Comparison of ENCODE assay signal across 8 cellular contexts in the genomic region with DNA sequence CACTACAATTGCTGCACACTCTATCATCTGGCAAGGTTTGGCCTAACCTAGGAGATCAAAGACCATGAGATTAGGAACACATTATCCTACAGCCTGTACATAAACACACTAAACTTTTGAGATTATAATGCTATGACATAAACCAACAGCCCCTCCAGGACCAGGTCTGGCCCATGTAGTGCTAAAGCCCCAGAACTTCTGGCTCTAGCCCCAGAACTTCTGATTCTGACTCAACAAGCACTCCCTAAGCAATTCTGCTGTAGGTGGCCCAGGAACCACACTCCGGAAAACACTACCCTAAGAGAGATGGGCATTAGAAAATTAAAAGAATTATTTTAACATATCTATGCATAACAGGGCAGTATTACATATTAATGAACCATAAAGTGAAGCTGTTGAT.
"Had no signal": no experiment of that assay in that cellular context is flagged by ENCODE, and none has a peak within 500 bp of the region (broad histone marks: within the 10 kb centered on the region; RNA-seq: fewer than 3 reads in every experiment).

No MANE protein-coding gene starts in this region.

- H3K4me3 Mint-ChIP-seq: IgD-negative memory B cell had no signal

- FAIRE-seq: HTR-8/SVneo had no signal

- H3K27ac ChIP-seq: GM23248 had no signal

- H3K4me1 ChIP-seq: HAP-1 had no signal

- H2AFZ ChIP-seq: GM23248 had no signal

- H3K36me3 ChIP-seq: HAP-1 had no signal

- H3K9me3 ChIP-seq: HAP-1 had no signal

- H3K4me3 ChIP-seq: GM23248, HAP-1 had no signal

- H3K27ac Mint-ChIP-seq: IgD-negative memory B cell had no signal

- H3K27me3 Mint-ChIP-seq: IgD-negative memory B cell had no signal

- H3K4me1 Mint-ChIP-seq: IgD-negative memory B cell had no signal

- H3K36me3 Mint-ChIP-seq: IgD-negative memory B cell had no signal

- ATAC-seq: HCT116 had no signal

- DNase-seq: GOT3, H7, KBM-7 had no signal

- H3K9ac ChIP-seq: GM23248 had no signal
